In the genomic region with DNA sequence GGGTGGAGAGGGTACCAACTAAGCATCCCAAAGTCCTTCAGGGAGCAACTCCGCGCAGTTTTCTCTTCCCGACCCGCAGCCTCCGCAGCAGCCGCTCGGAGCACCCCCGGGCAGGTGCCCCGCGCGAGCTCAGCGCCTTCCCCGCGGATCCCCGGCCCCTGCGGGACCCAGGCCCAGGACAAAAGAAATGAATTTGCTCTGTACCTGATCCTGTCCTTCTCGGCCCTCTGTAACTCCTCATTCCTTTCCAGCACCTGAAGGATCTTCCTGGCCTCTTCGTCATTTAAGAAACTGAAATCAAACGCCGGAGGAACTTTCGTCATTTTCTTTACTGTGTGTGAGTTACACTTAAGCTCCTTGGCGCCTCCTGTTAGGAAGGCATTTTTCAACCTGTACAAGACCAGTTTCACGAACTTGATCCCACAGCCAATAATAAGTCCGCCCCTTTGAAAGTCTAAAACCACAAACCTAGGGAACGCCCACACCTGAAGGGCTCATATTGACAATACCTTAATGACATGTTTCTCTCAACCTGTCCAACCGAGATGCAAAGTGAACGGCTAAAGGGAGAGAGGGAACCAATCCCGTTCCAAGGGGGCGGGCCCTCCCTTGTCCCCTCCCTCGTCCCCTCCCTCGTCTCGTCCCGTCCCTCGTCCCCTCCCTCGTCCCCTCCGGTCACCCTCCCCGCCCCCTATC, we compare ENCODE assay signal across 8 cellular contexts. TPM values are rescaled to one million over a fixed set of nuclear protein-coding genes. Genes with fewer than 3 reads are reported as not detected.
DNase-seq lines count a peak whose midpoint lies in the region; ATAC-seq and TF ChIP-seq lines count a peak whose summit lies in the region.

Gene EXPH5 (minus strand): TSS at position 555 of the 696 bp plus-strand sequence. CDS start 232 bp downstream, at position 323.

- no peaks in the 10 kb centered on the region for H4K20me1 ChIP-seq in Loucy (ENCODE audit: insufficient read depth, low read length, poor library complexity, severe bottlenecking)

- peak within 1 kb of the TSS; percentile 95 for H3K4me3 Mint-ChIP-seq in nephron progenitor cell
- peak within 1 kb of the TSS; percentile 93 for H3K4me3 Mint-ChIP-seq in stimulated activated naive CD8-positive, alpha-beta T cell treated with anti-CD3 and anti-CD28 coated beads, Interleukin-15, Interleukin-2, amounts not matched to agents 100 ng/mL and 50 ng/mL, for 24 hours

- peaks cover 51% of the 10 kb centered on the region for H3K4me1 ChIP-seq in HAP-1
- H3K4me1 ChIP-seq in Loucy (ENCODE audit: insufficient read depth, low read length, poor library complexity, severe bottlenecking), result peaks cover 22% of the 10 kb centered on the region
- H3K4me1 ChIP-seq in foreskin keratinocyte, result peaks cover 32% of the 10 kb centered on the region

- peaks cover 4% of the 10 kb centered on the region for H3K9me3 Mint-ChIP-seq in nephron progenitor cell
- no peaks in the 10 kb centered on the region for H3K9me3 Mint-ChIP-seq in stimulated activated naive CD8-positive, alpha-beta T cell treated with anti-CD3 and anti-CD28 coated beads, Interleukin-15, Interleukin-2, amounts not matched to agents 100 ng/mL and 50 ng/mL, for 24 hours

- peak within 1 kb of the TSS; percentile 74 for H3K9ac ChIP-seq in Loucy (ENCODE audit: low read depth, low read length, poor library complexity, severe bottlenecking)

- H3K27me3 ChIP-seq in HAP-1 (ENCODE audit: low read depth) (no peaks in the 10 kb centered on the region), Loucy (ENCODE audit: insufficient read depth, low read length, poor library complexity, severe bottlenecking) (peaks cover 17% of the 10 kb centered on the region), foreskin keratinocyte (no peaks in the 10 kb centered on the region)

- H3K27ac Mint-ChIP-seq in nephron progenitor cell, result peak within 1 kb of the TSS; percentile 26
- H3K27ac Mint-ChIP-seq in stimulated activated naive CD8-positive, alpha-beta T cell treated with anti-CD3 and anti-CD28 coated beads, Interleukin-15, Interleukin-2, amounts not matched to agents 100 ng/mL and 50 ng/mL, for 24 hours, result peak within 1 kb of the TSS; percentile 92

- no peaks in the 10 kb centered on the region for H3K79me2 ChIP-seq in Loucy (ENCODE audit: insufficient read depth, low read length)

- peak within 1 kb of the TSS; percentile 87 for H3K4me2 ChIP-seq in Loucy (ENCODE audit: low read depth, low read length, poor library complexity, severe bottlenecking)

- no peak for TF ChIP-seq CTCF in Loucy (conservative IDR thresholded peaks at IDR 0.05; ENCODE audit: low read length)
- peak; percentile 47 for TF ChIP-seq CTCF in foreskin keratinocyte (conservative IDR thresholded peaks at IDR 0.05)
- TF ChIP-seq CTCF in nephron progenitor cell (IDR thresholded peaks at IDR 0.05), result no peak

- in situ Hi-C loops in HAP-1 (cut with MboI; ENCODE audit: low sequenced_read_pairs), result no loop called here

- no peaks in the 10 kb centered on the region for H3K9me2 ChIP-seq in Loucy (replicated peaks; ENCODE audit: low read depth, low read length)

- peak; percentile 93 for ATAC-seq in foreskin keratinocyte

- H3K27me3 Mint-ChIP-seq in nephron progenitor cell (ENCODE audit: low read depth, poor library complexity), result peaks cover 40% of the 10 kb centered on the region
- peaks cover 29% of the 10 kb centered on the region for H3K27me3 Mint-ChIP-seq in stimulated activated naive CD8-positive, alpha-beta T cell treated with anti-CD3 and anti-CD28 coated beads, Interleukin-15, Interleukin-2, amounts not matched to agents 100 ng/mL and 50 ng/mL, for 24 hours

- DNase-seq in EL, result peak; percentile 82
- peak; percentile 99 for DNase-seq in HAP-1 (ENCODE audit: low spot score in 2 of 2)
- peak; percentile 25 for DNase-seq in SIG-M5 (lab: John Stamatoyannopoulos, UW)
- peak; percentile 75 for DNase-seq in activated gamma-delta T cell treated with Interleukin-2 at 50 U/mL for 16 hours
- DNase-seq in foreskin keratinocyte, result peak; percentile 97 to 99
- peak; percentile 87 for DNase-seq in nephron progenitor cell

- no peaks in the 10 kb centered on the region for H3K36me3 Mint-ChIP-seq in nephron progenitor cell (ENCODE audit: low read depth)
- no peaks in the 10 kb centered on the region for H3K36me3 Mint-ChIP-seq in stimulated activated naive CD8-positive, alpha-beta T cell treated with anti-CD3 and anti-CD28 coated beads, Interleukin-15, Interleukin-2, amounts not matched to agents 100 ng/mL and 50 ng/mL, for 24 hours (ENCODE audit: low read depth)

- H3K9me3 ChIP-seq in HAP-1 (no peaks in the 10 kb centered on the region), Loucy (ENCODE audit: insufficient read depth, low read depth, low read length) (no peaks in the 10 kb centered on the region)

- H2AFZ ChIP-seq in Loucy (ENCODE audit: low read length), result peak within 1 kb of the TSS; percentile 99

- no peaks in the 10 kb centered on the region; the same call in 1 of the 2 replicates for H3K36me3 ChIP-seq in HAP-1 (replicated peaks)
- no peaks in the 10 kb centered on the region for H3K36me3 ChIP-seq in Loucy (ENCODE audit: insufficient read depth, low read length)

- no peaks in the 10 kb centered on the region for H3F3A ChIP-seq in Loucy (ENCODE audit: low read depth)

- peaks cover 49% of the 10 kb centered on the region for H3K4me1 Mint-ChIP-seq in nephron progenitor cell
- H3K4me1 Mint-ChIP-seq in stimulated activated naive CD8-positive, alpha-beta T cell treated with anti-CD3 and anti-CD28 coated beads, Interleukin-15, Interleukin-2, amounts not matched to agents 100 ng/mL and 50 ng/mL, for 24 hours (ENCODE audit: low read depth), result peaks cover 18% of the 10 kb centered on the region

- H3K27ac ChIP-seq in foreskin keratinocyte, result peak within 1 kb of the TSS; percentile 85

- H3K4me3 ChIP-seq in HAP-1 (peak within 1 kb of the TSS; percentile 60), Loucy (ENCODE audit: low read length, poor library complexity, severe bottlenecking) (peak within 1 kb of the TSS; percentile 95)

RNA-seq across cellular contexts. Expression of gene EXPH5, which starts in this region (rescaled TPM):
- total RNA-seq in foreskin keratinocyte, result 13.2 and 15.0 TPM in 2 replicates
- polyA plus RNA-seq in foreskin keratinocyte, result 1.1 and 1.5 TPM in 2 replicates

Comparison
In these comparisons a context has a peak if more than half of its experiments do, and no peak if none do; other contexts are left out.
1. Peak in every context shown above with its lines: DNase-seq, ATAC-seq, H3K4me3 ChIP-seq and H3K27ac ChIP-seq.
2. DNase-seq: peak in every context shown above with its lines; median percentile 99 in HAP-1; 98 in foreskin keratinocyte; 87 in nephron progenitor cell; 82 in EL; 75 in activated gamma-delta T cell treated with Interleukin-2 at 50 U/mL for 16 hours; 25 in SIG-M5.